6 cellular contexts compared by ENCODE assay signal in the genomic region with DNA sequence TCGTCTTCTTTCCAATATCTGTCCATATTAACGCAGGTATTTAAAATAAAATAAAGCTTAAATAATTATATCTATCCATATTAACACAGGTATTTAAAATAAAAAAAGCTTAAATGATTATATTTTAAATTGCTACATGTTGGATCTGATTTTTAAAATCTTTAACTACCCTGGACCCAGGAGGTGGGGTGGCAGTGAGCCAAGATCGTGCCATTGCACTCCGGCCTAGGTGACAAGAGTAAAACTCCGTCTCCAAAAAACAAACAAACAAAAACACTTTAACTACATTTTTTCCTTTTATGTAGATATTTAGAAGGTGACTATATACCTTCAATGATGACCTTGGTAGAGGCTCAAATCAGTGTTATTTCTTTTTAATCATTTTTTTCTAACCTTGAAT.
"Had no signal": no experiment of that assay in that cellular context is flagged by ENCODE, and none has a peak within 500 bp of the region (broad histone marks: within the 10 kb centered on the region; RNA-seq: fewer than 3 reads in every experiment).

No MANE protein-coding gene starts in this region.

- H2AFZ ChIP-seq: GM23248 had no signal

- DNase-seq: GM23248, GOT3, H7 had no signal

- H3K4me3 ChIP-seq: GM23248, HAP-1, K562 had no signal

- ATAC-seq: K562 had no signal

- H3K36me3 ChIP-seq: HAP-1 had no signal

- H3K27ac ChIP-seq: GM23248, HL-60 had no signal
